6 cellular contexts compared by ENCODE assay signal in genomic region chr2:133918141-133918540, GRCh38.
"Had no signal": no experiment of that assay in that cellular context is flagged by ENCODE, and none has a peak within 500 bp of the region (broad histone marks: within the 10 kb centered on the region; RNA-seq: fewer than 3 reads in every experiment).

No MANE protein-coding gene starts in this region.

- DNase-seq: GM23248, GOT3, H7 had no signal

- H3K4me3 ChIP-seq: GM23248, HAP-1 had no signal

- H3K36me3 ChIP-seq: HAP-1 had no signal

- H3K9me3 ChIP-seq: HAP-1 had no signal

- H2AFZ ChIP-seq: GM23248 had no signal

- H3K27ac ChIP-seq: GM23248 had no signal

- FAIRE-seq: HepG2 had no signal

- H3K4me1 ChIP-seq: HAP-1 had no signal

- H3K9ac ChIP-seq: GM23248 had no signal

- ATAC-seq: HCT116, HepG2 had no signal
